In genomic region chr16:1929578-1930337, GRCh38 we compare ENCODE assay signal across 1 cellular context.
A peak's percentile ranks its signal among the peaks of the same experiment; 100 is the strongest.
TF ChIP-seq lines count a peak whose summit lies in the region.

No MANE protein-coding gene starts in this region.

TF ChIP-seq in HEK293, 187 proteins besides CTCF, POLR2A, EP300 and RAD21 (continued from another document):
- TF ChIP-seq PATZ1 (tag by site-specific recombination; IDR thresholded peaks at IDR 0.05) (peak; percentile 60; the same call in 1 of the 2 replicates), ZNF548 (tag by site-specific recombination; IDR thresholded peaks at IDR 0.05) (no peak), ZBTB17 (tag by site-specific recombination; IDR thresholded peaks at IDR 0.05) (no peak), ZBTB48 (tag by site-specific recombination; IDR thresholded peaks at IDR 0.05) (no peak), KLF9 (tag by site-specific recombination; IDR thresholded peaks at IDR 0.05; ENCODE audit: low read depth) (peak; percentile 79), ZNF660 (tag by site-specific recombination; IDR thresholded peaks at IDR 0.05) (peak; percentile 70; the same call in 1 of the 2 replicates), YY2 (tag by site-specific recombination; IDR thresholded peaks at IDR 0.05) (no peak), ZNF654 (tag by site-specific recombination; IDR thresholded peaks at IDR 0.05; ENCODE audit: low read depth) (0 out of 2 replicates have a peak, but pooled peaks have one; percentile 14), ZNF2 (tag by site-specific recombination; IDR thresholded peaks at IDR 0.05) (peak; percentile 53; the same call in 1 of the 2 replicates), ZNF768 (tag by site-specific recombination; IDR thresholded peaks at IDR 0.05) (no peak), ZNF777 (tag by site-specific recombination; IDR thresholded peaks at IDR 0.05; ENCODE audit: borderline replicate concordance) (peak; percentile 73), ZSCAN30 (tag by site-specific recombination; IDR thresholded peaks at IDR 0.05) (peak; percentile 95), SP3 (tag by site-specific recombination; IDR thresholded peaks at IDR 0.05) (no peak), ZBTB6 (tag by site-specific recombination; IDR thresholded peaks at IDR 0.05) (peak; percentile 10; the same call in 1 of the 2 replicates), KLF8 (tag by site-specific recombination; IDR thresholded peaks at IDR 0.05) (peak; percentile 85; the same call in 1 of the 2 replicates), ZSCAN18 (tag by site-specific recombination; IDR thresholded peaks at IDR 0.05) (0 out of 2 replicates have a peak, but pooled peaks have one; percentile 23), GLIS1 (tag by site-specific recombination; IDR thresholded peaks at IDR 0.05) (peak; percentile 46; the same call in 1 of the 2 replicates), ZNF174 (tag by site-specific recombination; IDR thresholded peaks at IDR 0.05) (no peak), KLF1 (tag by site-specific recombination; IDR thresholded peaks at IDR 0.05) (peak; percentile 61), ZXDB (tag by site-specific recombination; IDR thresholded peaks at IDR 0.05) (0 out of 2 replicates have a peak, but pooled peaks have one; percentile 18), ZNF692 (tag by site-specific recombination; IDR thresholded peaks at IDR 0.05) (peak; percentile 54; the same call in 1 of the 2 replicates), ZFHX2 (tag by site-specific recombination; conservative IDR thresholded peaks at IDR 0.05) (peak; percentile 39; the same call in 1 of the 2 replicates), PRDM6 (tag by site-specific recombination; IDR thresholded peaks at IDR 0.05) (no peak), ZNF223 (tag by site-specific recombination; IDR thresholded peaks at IDR 0.05) (no peak), KLF10 (tag by site-specific recombination; IDR thresholded peaks at IDR 0.05) (peak; percentile 80; the same call in 1 of the 2 replicates), ZBTB26 (tag by site-specific recombination; optimal IDR thresholded peaks at IDR 0.05) (peak; percentile 56), ZNF398 (tag by site-specific recombination; IDR thresholded peaks at IDR 0.05) (0 out of 2 replicates have a peak, but pooled peaks have one; percentile 8), ZNF239 (tag by site-specific recombination; IDR thresholded peaks at IDR 0.05) (no peak), ZNF677 (tag by site-specific recombination; IDR thresholded peaks at IDR 0.05) (0 out of 2 replicates have a peak, but pooled peaks have one; percentile 31), ZBTB8A (tag by site-specific recombination; IDR thresholded peaks at IDR 0.05) (peak; percentile 36; the same call in 1 of the 2 replicates), INSM2 (tag by site-specific recombination; IDR thresholded peaks at IDR 0.05) (no peak), ZNF561 (tag by site-specific recombination; IDR thresholded peaks at IDR 0.05; ENCODE audit: borderline replicate concordance) (peak; percentile 92), YY1 (tag by site-specific recombination; IDR thresholded peaks at IDR 0.05) (0 out of 2 replicates have a peak, but pooled peaks have one; percentile 56), ZBTB44 (tag by site-specific recombination; IDR thresholded peaks at IDR 0.05) (peak; percentile 75)
